Comparison of ENCODE assay signal across 26 cellular contexts in the genomic region with DNA sequence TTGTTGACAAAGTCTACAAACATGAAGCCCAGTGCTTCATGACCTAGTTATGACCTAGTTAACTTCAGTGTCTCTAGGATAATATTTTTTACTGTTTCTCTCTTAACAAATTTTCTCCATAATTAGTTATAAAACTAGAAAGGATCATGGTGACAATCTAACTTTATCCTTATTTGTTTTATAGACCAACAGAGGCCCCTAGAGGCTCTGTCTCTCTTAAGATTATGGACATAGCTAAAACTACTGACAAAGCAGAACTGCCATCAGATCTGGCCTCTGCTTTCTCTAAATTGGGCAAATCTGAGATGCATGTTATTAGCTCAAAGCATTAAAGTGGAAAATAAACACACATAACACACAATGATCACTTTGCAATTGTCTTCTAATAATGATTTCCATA.
"Had no signal": no experiment of that assay in that cellular context is flagged by ENCODE, and none has a peak within 500 bp of the region (broad histone marks: within the 10 kb centered on the region; RNA-seq: fewer than 3 reads in every experiment).

No MANE protein-coding gene starts in this region.

- ATAC-seq: activated naive CD4-positive, alpha-beta T cell treated with anti-CD3 and anti-CD28 coated beads, Interleukin-2, amount 50 U/mL, for 72 hours; activated T-cell treated with anti-CD3 and anti-CD28 coated beads, Interleukin-2, amount 50 U/mL, for 72 hours; WTC11 had no signal

- H3K27ac ChIP-seq: breast epithelium, cardiac muscle cell, colonic mucosa, epithelial cell of prostate, esophagus squamous epithelium had no signal

- H3K9me3 ChIP-seq: ascending aorta, breast epithelium, colonic mucosa, esophagus squamous epithelium had no signal

- DNase-seq: activated CD4-positive, alpha-beta memory T cell treated with anti-CD3 and anti-CD28 coated beads, Interleukin-2, amount 10 ng/mL, durations not matched to agents 7 days and 5 days; activated CD4-positive, alpha-beta T cell treated with anti-CD3 and anti-CD28 coated beads for 1 hour; activated CD4-positive, alpha-beta T cell treated with anti-CD3 and anti-CD28 coated beads for 4 hours; activated CD4-positive, alpha-beta T cell treated with anti-CD3 and anti-CD28 coated beads, Interleukin-2, amount 10 ng/mL, durations not matched to agents 7 days and 5 days; activated CD4-positive, alpha-beta T cell treated with anti-CD3 and anti-CD28 coated beads, Interleukin-2, amount 50 U/mL, for 4 hours; activated CD8-positive, alpha-beta memory T cell treated with anti-CD3 and anti-CD28 coated beads, Interleukin-2, amount 50 U/mL, for 48 hours; activated gamma-delta T cell; activated naive CD4-positive, alpha-beta T cell; activated naive CD4-positive, alpha-beta T cell treated with anti-CD3 and anti-CD28 coated beads, Interleukin-2, amount 10 ng/mL, durations not matched to agents 7 days and 5 days; activated naive CD8-positive, alpha-beta T cell treated with anti-CD3 and anti-CD28 coated beads, Interleukin-2, amount 10 ng/mL, durations not matched to agents 7 days and 5 days; activated T-cell treated with anti-CD3 and anti-CD28 coated beads for 4 hours; activated T-cell treated with anti-CD3 and anti-CD28 coated beads, Interleukin-2, amount 50 U/mL, for 24 hours; activated T-cell treated with anti-CD3 and anti-CD28 coated beads, Interleukin-2, amount 50 U/mL, for 72 hours; central memory CD4-positive, alpha-beta T cell; cerebellar nuclear complex; colonic mucosa; effector CD8-positive, alpha-beta T cell; esophagus squamous epithelium; head of caudate nucleus; T-helper 2 cell had no signal

- H3K36me3 ChIP-seq: ascending aorta, breast epithelium, cardiac muscle cell, colonic mucosa, esophagus squamous epithelium had no signal

- H3K4me3 ChIP-seq: ascending aorta, breast epithelium, cardiac muscle cell, colonic mucosa, esophagus squamous epithelium had no signal

- H3K27me3 ChIP-seq: ascending aorta, breast epithelium, cardiac muscle cell, colonic mucosa, esophagus squamous epithelium had no signal

- H3K4me1 ChIP-seq: breast epithelium, colonic mucosa, esophagus squamous epithelium had no signal
